Comparison of ENCODE assay signal across 14 cellular contexts in the genomic region with DNA sequence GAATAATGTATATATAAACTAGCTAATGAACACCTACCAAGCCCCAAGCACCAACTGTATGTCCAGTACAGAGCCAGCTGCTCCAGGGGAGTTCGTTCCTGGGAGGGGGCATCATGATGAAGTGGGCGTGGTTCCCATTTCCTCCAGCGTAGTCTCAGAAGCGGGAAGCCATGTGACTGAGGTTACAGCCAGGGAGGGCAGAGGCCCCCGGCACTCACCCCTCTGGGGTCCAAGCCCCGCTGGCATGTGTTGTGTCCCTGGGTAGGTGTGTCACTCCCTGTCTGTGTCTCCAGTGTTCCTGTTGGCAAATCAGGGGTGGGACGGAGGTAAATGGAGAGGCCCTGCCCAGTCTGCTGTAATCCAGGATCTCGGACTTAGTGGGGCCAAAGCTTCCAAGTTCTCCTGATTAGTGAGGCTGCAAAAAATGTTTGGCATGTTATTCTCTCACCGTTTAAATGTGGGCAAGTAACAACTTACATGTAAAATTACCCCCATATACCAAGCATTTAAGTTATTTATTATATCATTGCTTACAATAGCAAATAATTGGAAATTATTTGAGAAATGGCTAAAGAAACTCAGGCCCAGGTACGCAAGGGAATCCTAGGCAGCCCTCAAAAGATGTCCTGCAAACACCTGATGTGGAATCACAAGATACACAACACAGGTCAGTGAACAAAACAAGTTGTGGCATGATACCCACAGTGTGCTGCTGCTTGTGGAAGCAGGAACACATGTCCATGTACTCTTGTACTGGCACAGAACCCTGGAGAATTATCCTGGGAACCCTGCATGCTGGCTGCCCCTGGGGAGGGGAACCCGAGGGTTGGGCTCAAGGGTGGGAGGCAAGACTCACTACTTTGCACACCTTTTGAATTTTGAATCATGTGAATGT. TPM values are rescaled to one million over a fixed set of nuclear protein-coding genes. Genes with fewer than 3 reads are reported as not detected.
DNase-seq lines count a peak whose midpoint lies in the region; ATAC-seq, FAIRE-seq and TF ChIP-seq lines count a peak whose summit lies in the region.
"Had no signal": no experiment of that assay in that cellular context is flagged by ENCODE, and none has a peak within 500 bp of the region (broad histone marks: within the 10 kb centered on the region; RNA-seq: fewer than 3 reads in every experiment).

No MANE protein-coding gene starts in this region.

- peak overlapping the region; percentile 74 for H3K27ac Mint-ChIP-seq in CD4-positive, alpha-beta T cell
- peak overlapping the region; percentile 66 for H3K27ac Mint-ChIP-seq in HFFc6
- peak overlapping the region; percentile 53 for H3K27ac Mint-ChIP-seq in astrocyte (ENCODE audit: unreplicated experiment)
- H3K27ac Mint-ChIP-seq in naive thymus-derived CD8-positive, alpha-beta T cell: peak overlapping the region; percentile 63 to 93 (median 87)
- H3K27ac Mint-ChIP-seq: endodermal cell had no signal

- H4K20me1 ChIP-seq in astrocyte (ENCODE audit: insufficient read depth, low read length): no peaks in the 10 kb centered on the region

- POLR2A ChIA-PET in CD4-positive, alpha-beta T cell (lab: Charles Lee): interaction anchor here (2.3 to 2.8 kb wide), 2 partner anchors 9 to 23 kb away, joined by 8 to 10 read pairs; partner anchors contain the start of gene FAM110A
- POLR2A ChIA-PET in naive thymus-derived CD8-positive, alpha-beta T cell (lab: Charles Lee): interaction anchor here (0.6 to 2.5 kb wide), 4 partner anchors 9 to 37 kb away, joined by 3 to 20 read pairs (median 8); partner anchors contain the start of gene FAM110A

- H3K36me3 Mint-ChIP-seq in CD4-positive, alpha-beta T cell (ENCODE audit: low read depth): peaks cover 3% of the 10 kb centered on the region
- H3K36me3 Mint-ChIP-seq in HFFc6 (ENCODE audit: low read depth) (no peaks in the 10 kb centered on the region), astrocyte (ENCODE audit: low read depth, unreplicated experiment) (peaks cover 5% of the 10 kb centered on the region)
- H3K36me3 Mint-ChIP-seq in naive thymus-derived CD8-positive, alpha-beta T cell: peaks cover 0 to 8% (median 3%) of the 10 kb centered on the region in 3 donors

- H3K9ac ChIP-seq in astrocyte (ENCODE audit: low read length): peak overlapping the region; percentile 8

- no peaks in the 10 kb centered on the region for H3K36me3 ChIP-seq in astrocyte (ENCODE audit: insufficient read depth, low read length)
- H3K36me3 ChIP-seq: heart left ventricle, sigmoid colon had no signal

- no peaks in the 10 kb centered on the region for H3K27me3 ChIP-seq in CD4-positive, alpha-beta T cell (ENCODE audit: control insufficient read depth, insufficient read depth, low read length)
- no peaks in the 10 kb centered on the region for H3K27me3 ChIP-seq in astrocyte (ENCODE audit: insufficient read depth, low read length)
- H3K27me3 ChIP-seq: heart left ventricle, sigmoid colon had no signal

- no peaks in the 10 kb centered on the region for H3K27me3 Mint-ChIP-seq in CD4-positive, alpha-beta T cell
- H3K27me3 Mint-ChIP-seq in HFFc6 (ENCODE audit: insufficient read depth) (no peaks in the 10 kb centered on the region; the same call in 1 of the 2 replicates), astrocyte (ENCODE audit: low read depth, unreplicated experiment) (peaks cover 22% of the 10 kb centered on the region)
- H3K27me3 Mint-ChIP-seq in naive thymus-derived CD8-positive, alpha-beta T cell: no peaks in the 10 kb centered on the region

- peaks cover 53% of the 10 kb centered on the region for H3K4me1 Mint-ChIP-seq in CD4-positive, alpha-beta T cell (ENCODE audit: low read depth)
- H3K4me1 Mint-ChIP-seq in HFFc6 (ENCODE audit: low read depth) (peaks cover 21% of the 10 kb centered on the region), astrocyte (ENCODE audit: low read depth, unreplicated experiment) (peaks cover 17% of the 10 kb centered on the region)
- peaks cover 37 to 90% (median 80%) of the 10 kb centered on the region in 4 donors for H3K4me1 Mint-ChIP-seq in naive thymus-derived CD8-positive, alpha-beta T cell

- ATAC-seq in CD4-positive, alpha-beta T cell (ENCODE audit: poor library complexity): no peak
- ATAC-seq in naive thymus-derived CD8-positive, alpha-beta T cell: peak; percentile 27 to 29
- no peak for ATAC-seq in GM18870 (IDR thresholded peaks at IDR 0.05; ENCODE audit: unreplicated experiment)
- ATAC-seq: heart left ventricle, left colon had no signal

- intact Hi-C loops in CD4-positive, alpha-beta T cell (cut with DNase I, micrococcal nuclease): no loop called here

- no peak overlapping the region for H3K27ac ChIP-seq in CD4-positive, alpha-beta T cell (ENCODE audit: low read depth, low read length)
- H3K27ac ChIP-seq in astrocyte (ENCODE audit: low read depth, low read length): no peak overlapping the region
- H3K27ac ChIP-seq: heart left ventricle, sigmoid colon had no signal

- FAIRE-seq in astrocyte (lab: Jason Lieb, UNC): peak; percentile 74

- CTCF ChIA-PET in CD4-positive, alpha-beta T cell (lab: Charles Lee): no interaction called here

- no peaks in the 10 kb centered on the region for H3K79me2 ChIP-seq in astrocyte (ENCODE audit: insufficient read depth, low read length)

- DNase-seq in CD4-positive, alpha-beta T cell: peak in 1 of 10 experiments; percentile 6
- DNase-seq in HFFc6: no peak
- DNase-seq in astrocyte (ENCODE audit: low read depth): peak; percentile 22
- no peak for DNase-seq in naive thymus-derived CD8-positive, alpha-beta T cell
- DNase-seq in retina: no peak
- no peak for DNase-seq in NCI-H1930 (lab: John Stamatoyannopoulos, UW)
- DNase-seq in dedifferentiated amniotic fluid mesenchymal stem cell (ENCODE audit: extremely low spot score): no peak
- DNase-seq: COR-L47, endodermal cell, heart left ventricle, left colon, NCI-H1092, sigmoid colon had no signal

- no peak overlapping the region for H2AFZ ChIP-seq in astrocyte (ENCODE audit: low read depth, low read length)

- TF ChIP-seq CTCF in CD4-positive, alpha-beta T cell (IDR thresholded peaks at IDR 0.05): no peak
- TF ChIP-seq CTCF in HFFc6 (IDR thresholded peaks at IDR 0.05) (no peak), astrocyte (IDR thresholded peaks at IDR 0.05; ENCODE audit: insufficient read depth, low read depth, low read length) (no peak)

- H3K9me3 Mint-ChIP-seq in CD4-positive, alpha-beta T cell: no peaks in the 10 kb centered on the region
- H3K9me3 Mint-ChIP-seq in HFFc6: no peaks in the 10 kb centered on the region
- no peaks in the 10 kb centered on the region for H3K9me3 Mint-ChIP-seq in astrocyte (ENCODE audit: unreplicated experiment)
- peaks cover 0 to 2% (median 0%) of the 10 kb centered on the region in 9 donors for H3K9me3 Mint-ChIP-seq in naive thymus-derived CD8-positive, alpha-beta T cell
- H3K9me3 Mint-ChIP-seq: endodermal cell had no signal

- H3K9me3 ChIP-seq in CD4-positive, alpha-beta T cell (ENCODE audit: control insufficient read depth, low read length): no peaks in the 10 kb centered on the region
- no peaks in the 10 kb centered on the region for H3K9me3 ChIP-seq in astrocyte (ENCODE audit: insufficient read depth, low read depth, low read length)
- H3K9me3 ChIP-seq: heart left ventricle, sigmoid colon had no signal

- H3K4me1 ChIP-seq in astrocyte (ENCODE audit: insufficient read depth, low read length): peaks cover 15% of the 10 kb centered on the region
- H3K4me1 ChIP-seq: sigmoid colon had no signal

- no peak overlapping the region for H3K4me3 ChIP-seq in astrocyte (ENCODE audit: insufficient read depth, low read depth, low read length)
- H3K4me3 ChIP-seq: heart left ventricle, sigmoid colon had no signal

- peak overlapping the region; percentile 56 for H3K4me2 ChIP-seq in astrocyte (ENCODE audit: low read length)

- peak overlapping the region; percentile 54 for H3K4me3 Mint-ChIP-seq in CD4-positive, alpha-beta T cell
- peak overlapping the region; percentile 55 for H3K4me3 Mint-ChIP-seq in HFFc6
- H3K4me3 Mint-ChIP-seq in astrocyte (ENCODE audit: unreplicated experiment): no peak overlapping the region
- peak overlapping the region; percentile 57 to 83 (median 70) for H3K4me3 Mint-ChIP-seq in naive thymus-derived CD8-positive, alpha-beta T cell
- H3K4me3 Mint-ChIP-seq: endodermal cell had no signal

RNA-seq across cellular contexts. Expression of gene FAM110A, which starts 22.2 kb away (rescaled TPM):
- total RNA-seq in CD4-positive, alpha-beta T cell: 1 to 10 TPM; 4.5 to 4.8 TPM
- total RNA-seq in HFFc6 (2021; fragmentation: NEBNext Ultra II Directional; extraction: Animal tissue kit (Norgen Biotek cat#: 25700)): 1 to 10 TPM; 3.6 to 6.4 (median 5.3) TPM
- total RNA-seq in astrocyte: 1.2 and 1.4 TPM in 2 replicates
- 10 to 100 TPM; 20.3 to 24.5 TPM for total RNA-seq in naive thymus-derived CD8-positive, alpha-beta T cell
- polyA plus RNA-seq in naive thymus-derived CD8-positive, alpha-beta T cell: 10 to 100 TPM in 1 of 3 donors, 1 to 10 TPM in 2; 4.5 to 21.4 (median 9.4) TPM

Comparison
In these comparisons a context has a peak if more than half of its experiments do, and no peak if none do; other contexts are left out.
1. ATAC-seq: peak in naive thymus-derived CD8-positive, alpha-beta T cell (2 of 2); none in CD4-positive, alpha-beta T cell (single experiment) and GM18870 (single experiment).
2. Peak in every context shown above with its lines, with median percentiles within 50 percentile points of each other: H3K27ac Mint-ChIP-seq.